Comparison of ENCODE assay signal across 1 cellular context in genomic region chr3:167493240-167493639, GRCh38.
TF ChIP-seq lines count a peak whose summit lies in the region.

No MANE protein-coding gene starts in this region.

TF ChIP-seq in SK-N-SH, 30 proteins besides CTCF, POLR2A, EP300 and RAD21 (continued from another document):
- TF ChIP-seq ZBTB33 (IDR thresholded peaks at IDR 0.05; ENCODE audit: borderline replicate concordance, low read depth) (no peak), POLR2AphosphoS5 (IDR thresholded peaks at IDR 0.05; ENCODE audit: low read depth, low read length) (no peak), MXI1 (IDR thresholded peaks at IDR 0.05; ENCODE audit: low read depth, low read length) (no peak)
